In the genomic region with DNA sequence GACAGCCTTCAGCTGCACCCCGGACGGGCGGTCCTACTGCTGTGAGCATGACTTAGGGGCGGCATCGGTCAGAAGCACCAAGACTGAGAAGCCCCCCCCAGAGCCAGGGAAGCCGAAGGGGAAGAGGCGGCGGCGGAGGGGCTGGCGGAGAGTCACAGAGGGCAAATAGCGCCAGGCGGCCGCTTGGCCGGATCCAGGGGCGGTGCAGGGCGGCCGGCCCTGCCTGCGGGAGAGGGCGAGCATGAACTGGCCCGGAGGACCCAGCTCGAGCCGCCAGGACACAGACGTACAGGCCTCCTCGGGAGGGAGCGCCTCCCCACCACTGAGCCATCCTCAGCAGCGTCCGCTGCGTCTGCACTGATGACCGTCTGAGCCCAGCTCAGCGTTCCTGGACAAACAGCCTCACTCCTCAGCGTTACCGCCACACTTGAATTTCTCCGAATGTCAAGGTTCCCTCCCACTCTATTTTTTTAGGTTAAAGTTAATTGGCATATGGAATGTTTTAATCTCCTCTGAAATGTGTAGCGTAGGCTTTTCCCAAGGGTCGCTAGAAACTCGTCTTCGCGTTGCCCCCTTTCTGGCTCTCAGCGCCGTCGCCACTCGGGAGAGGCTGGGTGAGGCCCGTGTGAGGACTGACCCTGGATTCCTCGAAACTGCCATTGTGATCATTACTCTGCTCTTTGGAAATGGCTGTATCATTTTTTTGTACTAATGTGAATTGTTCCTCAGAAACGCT, we compare ENCODE assay signal across 22 cellular contexts. TPM values are rescaled to one million over a fixed set of nuclear protein-coding genes. Genes with fewer than 3 reads are reported as not detected.
DNase-seq lines count a peak whose midpoint lies in the region; ATAC-seq and TF ChIP-seq lines count a peak whose summit lies in the region.
"Had no signal": no experiment of that assay in that cellular context is flagged by ENCODE, and none has a peak within 500 bp of the region (broad histone marks: within the 10 kb centered on the region; RNA-seq: fewer than 3 reads in every experiment).

No MANE protein-coding gene starts in this region.

- ATAC-seq in SK-N-SH treated with all-trans-retinoic acid at 6 μM for 48 hours, result no peak
- no peak for ATAC-seq in HCT116
- no peak for ATAC-seq in HG03571 (IDR thresholded peaks at IDR 0.05; ENCODE audit: unreplicated experiment)
- ATAC-seq in GM18520 (IDR thresholded peaks at IDR 0.05; ENCODE audit: unreplicated experiment), result no peak
- ATAC-seq: gastrocnemius medialis had no signal

- H3K36me3 ChIP-seq in SK-N-SH (replicated peaks in 1 of 2; ENCODE audit: control insufficient read depth in 1 of 2, insufficient read depth in 2 of 2, low read length in 1 of 2) (peaks cover 34 to 87% of the 10 kb centered on the region in 2 experiments), HCT116 (ENCODE audit: control insufficient read depth in 1 of 2, insufficient read depth in 2 of 2, low read length in 2 of 2) (peaks cover 51 to 78% of the 10 kb centered on the region in 2 experiments), endodermal cell (ENCODE audit: control insufficient read depth, insufficient read depth, low read length) (peaks cover 82% of the 10 kb centered on the region)

- H3K27me3 ChIP-seq in SK-N-SH (ENCODE audit: insufficient read depth) (no peaks in the 10 kb centered on the region), HCT116 (ENCODE audit: insufficient read depth, low read length) (no peaks in the 10 kb centered on the region), endodermal cell (ENCODE audit: control insufficient read depth, insufficient read depth, low read length, poor library complexity, severe bottlenecking) (no peaks in the 10 kb centered on the region)
- H3K27me3 ChIP-seq: BLaER1, colonic mucosa, gastrocnemius medialis had no signal

- POLR2A ChIA-PET in SK-N-SH (lab: Yijun Ruan, JAX), result no interaction called here
- POLR2A ChIA-PET in HCT116 (lab: Charles Lee), result no interaction called here

- no peak for TF ChIP-seq POLR2A in HCT116 (IDR thresholded peaks at IDR 0.05; ENCODE audit: borderline replicate concordance, extremely low read depth, insufficient read depth, insufficient read length)

- H3K4me1 Mint-ChIP-seq in endodermal cell (no peaks in the 10 kb centered on the region), progenitor cell of endocrine pancreas (ENCODE audit: low read depth) (no peaks in the 10 kb centered on the region)

- H3K36me3 Mint-ChIP-seq in endodermal cell (ENCODE audit: low read depth), result peaks cover 71% of the 10 kb centered on the region
- H3K36me3 Mint-ChIP-seq in progenitor cell of endocrine pancreas (ENCODE audit: insufficient read depth), result peaks cover 38% of the 10 kb centered on the region

- no peak overlapping the region for H3K4me3 Mint-ChIP-seq in endodermal cell
- no peak overlapping the region for H3K4me3 Mint-ChIP-seq in progenitor cell of endocrine pancreas (ENCODE audit: low read depth)
- H3K4me3 Mint-ChIP-seq: activated naive CD4-positive, alpha-beta T cell treated with anti-CD3 and anti-CD28 coated beads for 36 hours; brain had no signal

- H3K79me2 ChIP-seq in SK-N-SH (ENCODE audit: insufficient read depth) (no peaks in the 10 kb centered on the region), HCT116 (ENCODE audit: insufficient read depth, low read length) (peaks cover 25% of the 10 kb centered on the region)

- H3K9me2 ChIP-seq in SK-N-SH (no peaks in the 10 kb centered on the region), HCT116 (ENCODE audit: insufficient read depth) (no peaks in the 10 kb centered on the region)

- H3K4me1 ChIP-seq in SK-N-SH (ENCODE audit: control insufficient read depth in 1 of 2, insufficient read depth in 2 of 2, low read depth in 1 of 2, low read length in 1 of 2) (peaks cover 0 to 9% of the 10 kb centered on the region in 2 experiments; a peak in 1 of 4 replicates), HCT116 (ENCODE audit: control insufficient read depth in 1 of 2, insufficient read depth in 2 of 2, low read length in 2 of 2) (peaks cover 4 to 19% of the 10 kb centered on the region in 2 experiments; a peak in 2 of 4 replicates), endodermal cell (ENCODE audit: control insufficient read depth, insufficient read depth, low read length) (no peaks in the 10 kb centered on the region)
- H3K4me1 ChIP-seq: colonic mucosa, gastrocnemius medialis had no signal

- in situ Hi-C loops in ACHN (cut with HindIII; ENCODE audit: low pct_ligation_motif_present, low pct_unique_long_range_greater_than_20kb, low sequenced_read_pairs), result no loop called here

- H2AFZ ChIP-seq in SK-N-SH (ENCODE audit: low read depth) (no peak overlapping the region), HCT116 (ENCODE audit: low read depth, low read length, poor library complexity, severe bottlenecking) (no peak overlapping the region)

- H3K9me3 ChIP-seq in SK-N-SH (no peaks in the 10 kb centered on the region), HCT116 (ENCODE audit: control insufficient read depth in 1 of 2, insufficient read depth in 1 of 2, low read depth in 1 of 2, low read length in 2 of 2) (no peaks in the 10 kb centered on the region), endodermal cell (ENCODE audit: control insufficient read depth, low read length) (no peaks in the 10 kb centered on the region)
- H3K9me3 ChIP-seq: BLaER1, colonic mucosa, gastrocnemius medialis had no signal

- 94% methylated on average over 41 of the region's 45 CpGs for WGBS in SK-N-SH (ENCODE audit: low lambda C conversion rate)
- 96 to 98% methylated on average over 27 to 45 of the region's 45 CpGs for WGBS in endodermal cell (ENCODE audit: insufficient coverage in 1 of 2, insufficient read length in 1 of 2), 2 experiments

- H3K9me3 Mint-ChIP-seq in endodermal cell, result no peaks in the 10 kb centered on the region
- H3K9me3 Mint-ChIP-seq in progenitor cell of endocrine pancreas (ENCODE audit: low read depth), result no peaks in the 10 kb centered on the region
- H3K9me3 Mint-ChIP-seq: activated naive CD4-positive, alpha-beta T cell treated with anti-CD3 and anti-CD28 coated beads for 36 hours; brain had no signal

- H3K9ac ChIP-seq in SK-N-SH (no peak overlapping the region), HCT116 (ENCODE audit: low read length) (no peak overlapping the region), endodermal cell (ENCODE audit: extremely low read depth, low read length, poor library complexity, severe bottlenecking) (no peak overlapping the region)
- H3K9ac ChIP-seq: BLaER1 had no signal

- H3K27ac Mint-ChIP-seq in endodermal cell, result no peak overlapping the region
- peak overlapping the region; percentile 79 for H3K27ac Mint-ChIP-seq in progenitor cell of endocrine pancreas

- intact Hi-C loops in HCT116 (cut with micrococcal nuclease), result no loop called here

- H3F3A ChIP-seq in SK-N-SH (replicated peaks; ENCODE audit: insufficient read depth), result peaks cover 32% of the 10 kb centered on the region

- no peak overlapping the region for H3K4me2 ChIP-seq in SK-N-SH
- H3K4me2 ChIP-seq in HCT116 (ENCODE audit: low read length), result no peak overlapping the region
- H3K4me2 ChIP-seq: BLaER1 had no signal

- H3K27me3 Mint-ChIP-seq in endodermal cell (ENCODE audit: insufficient read depth) (no peaks in the 10 kb centered on the region), progenitor cell of endocrine pancreas (no peaks in the 10 kb centered on the region)
- H3K27me3 Mint-ChIP-seq: brain had no signal

- BruUV-seq in HCT116 (replicated peaks; lab: Mats Ljungman, UMichigan), result TSS peak; percentile 37

- no peak for TF ChIP-seq EP300 in SK-N-SH (IDR thresholded peaks at IDR 0.05; ENCODE audit: borderline replicate concordance in 1 of 2, low read depth in 1 of 2, low read length in 1 of 2)

- H4K20me1 ChIP-seq in SK-N-SH (ENCODE audit: insufficient read depth) (no peaks in the 10 kb centered on the region), HCT116 (ENCODE audit: insufficient read depth) (peaks cover 8% of the 10 kb centered on the region; the same call in 1 of the 2 replicates)

- no peak overlapping the region for H3K4me3 ChIP-seq in SK-N-SH (ENCODE audit: low read depth in 2 of 2, low read length in 1 of 2)
- no peak overlapping the region for H3K4me3 ChIP-seq in HCT116 (replicated peaks in 1 of 2; ENCODE audit: low read depth in 1 of 2, low read length in 2 of 2)
- H3K4me3 ChIP-seq in endodermal cell (ENCODE audit: low read length), result no peak overlapping the region
- H3K4me3 ChIP-seq: BLaER1, colonic mucosa, gastrocnemius medialis had no signal

- RAD21 ChIA-PET in HCT116 (lab: Charles Lee; ENCODE audit: low non-redundant PET in 1 of 2, low total read pairs in 2 of 2, uncharacterized antibody in 2 of 2, unreplicated experiment in 2 of 2), result no interaction called here

- TF ChIP-seq RAD21 in SK-N-SH (IDR thresholded peaks at IDR 0.05; ENCODE audit: low read length) (no peak), HCT116 (IDR thresholded peaks at IDR 0.05; ENCODE audit: low read depth) (no peak)

- no peak for TF ChIP-seq CTCF in SK-N-SH (IDR thresholded peaks at IDR 0.05)
- TF ChIP-seq CTCF in HCT116 (IDR thresholded peaks at IDR 0.05 in 2 of 3, conservative IDR thresholded peaks at IDR 0.05 in 1 of 3; ENCODE audit: borderline replicate concordance in 1 of 3, insufficient read depth in 1 of 3, low read depth in 2 of 3, low read length in 2 of 3), result no peak
- TF ChIP-seq CTCF in endodermal cell (conservative IDR thresholded peaks at IDR 0.05), result no peak
- TF ChIP-seq CTCF in progenitor cell of endocrine pancreas (IDR thresholded peaks at IDR 0.05; ENCODE audit: unreplicated experiment), result no peak

- DNase-seq in SK-N-SH (no peak), HCT116 (ENCODE audit: low read depth, low spot score) (no peak), endodermal cell (no peak), progenitor cell of endocrine pancreas (ENCODE audit: low spot score, unreplicated experiment) (no peak), ACHN (no peak)
- DNase-seq: activated CD4-positive, CD25-positive, alpha-beta regulatory T cell treated with anti-CD3 and anti-CD28 coated beads, Interleukin-2, amount 50 U/mL, for 72 hours; activated naive CD4-positive, alpha-beta T cell treated with anti-CD3 and anti-CD28 coated beads for 36 hours; DMS 273 treated with DMSO at 0.1 percent for 48 hours; gastrocnemius medialis; GDM1; left cardiac atrium; NCI-H526; SIG-M5; substantia nigra; T1000 had no signal

- H3K27ac ChIP-seq in SK-N-SH (ENCODE audit: low read depth in 2 of 2, low read length in 1 of 2) (no peak overlapping the region; a peak in 1 of 4 replicates), HCT116 (ENCODE audit: low read depth, low read length) (peak overlapping the region; percentile 32; the same call in 1 of the 2 replicates), endodermal cell (ENCODE audit: low read depth, low read length) (peak overlapping the region; percentile 36)
- H3K27ac ChIP-seq: BLaER1, colonic mucosa, epithelial cell of prostate had no signal

- CTCF ChIA-PET in SK-N-SH (lab: Yijun Ruan, JAX), result no interaction called here
- CTCF ChIA-PET in HCT116 (lab: Charles Lee), result no interaction called here

TF ChIP-seq in HCT116, 20 proteins besides CTCF, POLR2A, EP300 and RAD21 (continues in another document):
- no peak for TF ChIP-seq SRF (IDR thresholded peaks at IDR 0.05; ENCODE audit: low read depth)

RNA-seq across cellular contexts. Expression of a gene that starts 29.9 kb away (rescaled TPM):
- 17.3 and 26.8 TPM in 2 replicates for polyA plus RNA-seq in SK-N-SH (2012; rRNA removed)
- 12.3 and 17.5 TPM in 2 replicates for polyA plus RNA-seq in SK-N-SH (2012; cell fraction: cytosol; rRNA removed)
- polyA plus RNA-seq in SK-N-SH (2012; cell fraction: nucleus; rRNA removed), result 46.8 and 63.7 TPM in 2 replicates
- 56.1 TPM for total RNA-seq in HCT116 (2021; ENCODE audit: unreplicated experiment)
- polyA plus RNA-seq in HCT116 (2012), result 50.8 and 57.2 TPM in 2 replicates
- total RNA-seq in endodermal cell, result 10 to 100 TPM; 54.8 to 60.1 TPM
- 43.8 TPM for polyA plus RNA-seq in endodermal cell (2013, experiment 1 of 2)
- 43.0 TPM for polyA plus RNA-seq in endodermal cell (2013, experiment 2 of 2)
- total RNA-seq in progenitor cell of endocrine pancreas, result 52.5 and 54.2 TPM in 2 replicates

Comparison
In these comparisons a context has a peak if more than half of its experiments do, and no peak if none do; other contexts are left out.
1. H3K27ac ChIP-seq: peak in HCT116 (single experiment) and endodermal cell (single experiment); none in SK-N-SH (0 of 2).